Comparison of ENCODE assay signal across 15 cellular contexts in the genomic region with DNA sequence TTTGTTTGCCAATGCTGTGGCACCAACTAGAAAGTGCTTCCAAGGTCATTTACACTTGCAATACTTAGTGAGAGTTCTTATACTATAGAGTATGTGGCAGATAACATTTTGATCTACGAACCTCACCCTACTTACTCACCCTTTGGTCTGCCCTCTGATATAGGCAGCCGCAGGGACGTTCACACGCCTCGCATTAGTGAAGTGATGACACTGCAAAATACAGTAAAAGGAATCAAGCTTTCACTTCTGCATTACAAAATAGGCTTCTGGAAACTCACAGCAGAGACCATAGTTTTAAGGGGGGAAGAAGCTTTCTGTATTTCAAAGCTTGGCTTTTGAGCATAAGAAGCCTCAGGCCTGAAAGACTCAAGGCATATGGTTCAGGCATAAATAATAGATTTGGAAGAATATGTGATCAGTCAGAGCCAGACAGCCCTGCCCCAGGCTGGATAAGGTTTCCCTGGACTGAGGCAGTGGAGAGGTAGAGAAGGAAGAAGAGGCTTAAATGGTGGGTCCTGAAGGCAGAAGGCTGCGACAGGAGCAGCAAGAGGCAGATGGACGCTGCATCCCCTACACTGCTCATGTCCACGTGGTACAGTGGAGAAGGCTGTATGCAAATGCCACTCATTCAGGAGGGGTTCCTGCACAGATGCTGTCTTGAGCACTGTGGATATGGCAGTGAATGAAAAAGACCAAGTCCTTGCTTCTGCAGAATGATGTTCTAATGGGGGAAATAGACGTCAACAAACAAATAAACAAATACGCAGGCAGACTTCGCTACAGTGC.
A peak's percentile ranks its signal among the peaks of the same experiment; 100 is the strongest.
DNase-seq lines count a peak whose midpoint lies in the region; ATAC-seq and TF ChIP-seq lines count a peak whose summit lies in the region.
"Had no signal": no experiment of that assay in that cellular context is flagged by ENCODE, and none has a peak within 500 bp of the region (broad histone marks: within the 10 kb centered on the region; RNA-seq: fewer than 3 reads in every experiment).

No MANE protein-coding gene starts in this region.

- no peaks in the 10 kb centered on the region for H3K9me3 ChIP-seq in mammary epithelial cell (replicated peaks; ENCODE audit: insufficient read depth, low read length)
- H3K9me3 ChIP-seq in colonic mucosa = no peaks in the 10 kb centered on the region
- H3K9me3 ChIP-seq: gastrocnemius medialis, Peyer's patch, upper lobe of left lung had no signal

- H3K27ac ChIP-seq in GM23338 (ENCODE audit: low read depth) = no peak overlapping the region
- no peak overlapping the region for H3K27ac ChIP-seq in mammary epithelial cell (ENCODE audit: insufficient read depth, low read depth, low read length)
- no peak overlapping the region for H3K27ac ChIP-seq in colonic mucosa
- H3K27ac ChIP-seq: coronary artery, gastrocnemius medialis, left ventricle myocardium inferior, Peyer's patch, upper lobe of left lung had no signal

- H3K79me2 ChIP-seq in GM23338 (replicated peaks; ENCODE audit: insufficient read depth) (no peaks in the 10 kb centered on the region), mammary epithelial cell (ENCODE audit: insufficient read depth, low read length) (no peaks in the 10 kb centered on the region)

- no peak overlapping the region for H3K27ac Mint-ChIP-seq in GM23338
- H3K27ac Mint-ChIP-seq: activated naive CD4-positive, alpha-beta T cell treated with anti-CD3 and anti-CD28 coated beads for 36 hours had no signal

- H2AFZ ChIP-seq in GM23338 (peak overlapping the region; percentile 72; the same call in 1 of the 2 replicates), mammary epithelial cell (ENCODE audit: low read depth, low read length) (no peak overlapping the region)

- no peak overlapping the region for H3K9ac ChIP-seq in mammary epithelial cell (ENCODE audit: insufficient read depth, low read length)
- no peak overlapping the region for H3K9ac ChIP-seq in colonic mucosa (ENCODE audit: low read depth in 2 of 2, low read length in 2 of 2)

- no peak overlapping the region for H3K4me3 Mint-ChIP-seq in GM23338
- H3K4me3 Mint-ChIP-seq: activated naive CD4-positive, alpha-beta T cell treated with anti-CD3 and anti-CD28 coated beads for 36 hours had no signal

- CTCF ChIA-PET in GM10248 (lab: Yijun Ruan, JAX) = interaction anchor here (0.9 to 1.3 kb wide), 2 partner anchors 15 to 39 kb away, joined by 3 to 4 read pairs; no protein-coding TSS in a partner anchor
- CTCF ChIA-PET in mammary epithelial cell (lab: Charles Lee; ENCODE audit: low non-redundant PET) = no interaction called here

- H3K4me1 Mint-ChIP-seq in GM23338 = no peaks in the 10 kb centered on the region

- intact Hi-C loops in mammary epithelial cell (cut with micrococcal nuclease) (no loop called here), colonic mucosa (cut with DNase I) (no loop called here)

- H3K9me3 Mint-ChIP-seq in GM23338 = no peaks in the 10 kb centered on the region; the same call in 2 of the 3 replicates
- H3K9me3 Mint-ChIP-seq: activated naive CD4-positive, alpha-beta T cell treated with anti-CD3 and anti-CD28 coated beads for 36 hours had no signal

- no peaks in the 10 kb centered on the region for H3K27me3 ChIP-seq in GM23338 (ENCODE audit: insufficient read depth)
- no peaks in the 10 kb centered on the region for H3K27me3 ChIP-seq in mammary epithelial cell (ENCODE audit: insufficient read depth, low read length)
- no peaks in the 10 kb centered on the region for H3K27me3 ChIP-seq in colonic mucosa
- H3K27me3 ChIP-seq: gastrocnemius medialis, Peyer's patch, upper lobe of left lung had no signal

- peaks cover 1% of the 10 kb centered on the region for H3K27me3 Mint-ChIP-seq in GM23338 (ENCODE audit: insufficient read depth, low read depth, poor library complexity)

- 73% methylated on average over 11 of the region's 11 CpGs for WGBS in mammary epithelial cell (ENCODE audit: low coverage, missing lambda C conversion rate)

- H3K4me3 ChIP-seq in GM23338 (no peak overlapping the region), fibroblast of villous mesenchyme (ENCODE audit: low read depth, low read length) (no peak overlapping the region), mammary epithelial cell (replicated peaks in 1 of 3; ENCODE audit: insufficient read depth in 1 of 3, low read depth in 2 of 3, low read length in 3 of 3) (no peak overlapping the region), colonic mucosa (no peak overlapping the region)
- H3K4me3 ChIP-seq: coronary artery, gastrocnemius medialis, left ventricle myocardium inferior, Peyer's patch, upper lobe of left lung had no signal

- 0 out of 2 replicates have a peak, but pooled peaks cover 3% of the 10 kb centered on the region for H3K9me2 ChIP-seq in GM23338 (ENCODE audit: insufficient read depth)

- H4K20me1 ChIP-seq in GM23338 (replicated peaks; ENCODE audit: insufficient read depth) (no peaks in the 10 kb centered on the region), mammary epithelial cell (ENCODE audit: insufficient read depth, low read length) (no peaks in the 10 kb centered on the region)

- H3K4me1 ChIP-seq in GM23338 (ENCODE audit: insufficient read depth) (no peaks in the 10 kb centered on the region), mammary epithelial cell (ENCODE audit: insufficient read depth, low read length) (no peaks in the 10 kb centered on the region), colonic mucosa (no peaks in the 10 kb centered on the region)
- H3K4me1 ChIP-seq: gastrocnemius medialis, left ventricle myocardium inferior, Peyer's patch, upper lobe of left lung had no signal

- in situ Hi-C loops in mammary epithelial cell (cut with MboI; ENCODE audit: low sequenced_read_pairs in 2 of 2) = no loop called here

- no peaks in the 10 kb centered on the region for H3F3A ChIP-seq in GM23338 (replicated peaks; ENCODE audit: low read depth)

- DNase-seq in GM10248 (ENCODE audit: extremely low spot score) = peak; percentile 24
- no peak for DNase-seq in GM23338 (ENCODE audit: low spot score)
- peak; percentile 35 for DNase-seq in NCI-H526 treated with DMSO at 0.1 percent for 48 hours (lab: John Stamatoyannopoulos, UW)
- DNase-seq in fibroblast of villous mesenchyme (ENCODE audit: low read depth) = peak; percentile 10
- DNase-seq in cortex of kidney (lab: John Stamatoyannopoulos, UW) = no peak
- DNase-seq in mammary epithelial cell = no peak
- no peak for DNase-seq in colonic mucosa
- DNase-seq in COLO829 (ENCODE audit: low spot score) = no peak
- DNase-seq: activated naive CD4-positive, alpha-beta T cell treated with anti-CD3 and anti-CD28 coated beads for 36 hours; gastrocnemius medialis; left ventricle myocardium inferior; NCI-H1092 treated with DMSO at 0.1 percent for 48 hours had no signal

- POLR2A ChIA-PET in GM10248 (lab: Yijun Ruan, JAX) = no interaction called here

- dilution Hi-C loops in mammary epithelial cell (cut with HindIII; ENCODE audit: low sequenced_read_pairs) = loop anchor here (5.0 kb wide), 1 partner anchor 56 kb away; no protein-coding TSS in a partner anchor

- H3K36me3 Mint-ChIP-seq in GM23338 (ENCODE audit: low read depth) = no peaks in the 10 kb centered on the region

- H3K4me2 ChIP-seq in GM23338 (no peak overlapping the region), mammary epithelial cell (ENCODE audit: insufficient read depth, low read depth, low read length) (no peak overlapping the region)

- no peaks in the 10 kb centered on the region for H3K36me3 ChIP-seq in GM23338 (ENCODE audit: insufficient read depth)
- no peaks in the 10 kb centered on the region for H3K36me3 ChIP-seq in mammary epithelial cell (ENCODE audit: insufficient read depth, low read length)
- no peaks in the 10 kb centered on the region for H3K36me3 ChIP-seq in colonic mucosa
- H3K36me3 ChIP-seq: gastrocnemius medialis, left ventricle myocardium inferior, Peyer's patch, upper lobe of left lung had no signal

- TF ChIP-seq CTCF in GM10248 (IDR thresholded peaks at IDR 0.05; ENCODE audit: control extremely low read depth, extremely low read depth, low read depth, missing control alignments) (no peak), GM23338 (conservative IDR thresholded peaks at IDR 0.05; ENCODE audit: low read depth in 2 of 2) (no peak), fibroblast of villous mesenchyme (IDR thresholded peaks at IDR 0.05; ENCODE audit: insufficient read depth, low read depth, low read length) (no peak), mammary epithelial cell (conservative IDR thresholded peaks at IDR 0.05 in 1 of 2, IDR thresholded peaks at IDR 0.05 in 1 of 2; ENCODE audit: extremely low read depth in 1 of 2, insufficient read depth in 1 of 2, low read depth in 1 of 2, low read length in 2 of 2) (no peak), colonic mucosa (IDR thresholded peaks at IDR 0.05) (no peak)

- no TSS peak for BruUV-seq in mammary epithelial cell (replicated peaks; lab: Mats Ljungman, UMichigan)

- no peak for ATAC-seq in GM23338
- ATAC-seq: gastrocnemius medialis had no signal

TF ChIP-seq in GM23338, 12 proteins besides CTCF, POLR2A, EP300 and RAD21 (continues in another document):
- TF ChIP-seq CREB1 (CRISPR knock-in tag; IDR thresholded peaks at IDR 0.05; ENCODE audit: low read depth) (no peak), ZNF114 (CRISPR knock-in tag; IDR thresholded peaks at IDR 0.05) (no peak), ETS1 (IDR thresholded peaks at IDR 0.05) (no peak), ZNF331 (CRISPR knock-in tag; IDR thresholded peaks at IDR 0.05; ENCODE audit: low read depth) (no peak), STAT1 (IDR thresholded peaks at IDR 0.05; ENCODE audit: unreplicated experiment) (no peak), EZH2 (IDR thresholded peaks at IDR 0.05; ENCODE audit: low read depth, unreplicated experiment) (no peak)

Comparison
In these comparisons a context has a peak if more than half of its experiments do, and no peak if none do; other contexts are left out.
1. DNase-seq: peak in GM10248 (single experiment), NCI-H526 treated with DMSO at 0.1 percent for 48 hours (single experiment) and fibroblast of villous mesenchyme (single experiment); none in GM23338 (single experiment), cortex of kidney (single experiment), mammary epithelial cell (single experiment), colonic mucosa (single experiment) and COLO829 (single experiment).